18 cellular contexts compared by ENCODE assay signal in genomic region chr19:49781394-49781793, GRCh38. TPM values are rescaled to one million over a fixed set of nuclear protein-coding genes. Genes with fewer than 3 reads are reported as not detected.
DNase-seq lines count a peak whose midpoint lies in the region; ATAC-seq lines count a peak whose summit lies in the region.
"Had no signal": no experiment of that assay in that cellular context is flagged by ENCODE, and none has a peak within 500 bp of the region (broad histone marks: within the 10 kb centered on the region; RNA-seq: fewer than 3 reads in every experiment).

No MANE protein-coding gene starts in this region.

- intact Hi-C loops in left ventricle myocardium superior (cut with micrococcal nuclease) (no loop called here), Right ventricle myocardium inferior (cut with DNase I) (no loop called here), aorta (cut with DNase I) (no loop called here)

- no peaks in the 10 kb centered on the region for H3K9me3 Mint-ChIP-seq in activated naive CD8-positive, alpha-beta T cell treated with anti-CD3 and anti-CD28 coated beads, Interleukin-2, amount 50 U/mL, for 24 hours
- no peaks in the 10 kb centered on the region for H3K9me3 Mint-ChIP-seq in memory B cell
- H3K9me3 Mint-ChIP-seq: activated naive CD4-positive, alpha-beta T cell treated with anti-CD3 and anti-CD28 coated beads, Interleukin-2, amount 10 ng/mL, durations not matched to agents 7 days and 5 days had no signal

- peaks cover 7% of the 10 kb centered on the region for H3K4me1 Mint-ChIP-seq in activated naive CD8-positive, alpha-beta T cell treated with anti-CD3 and anti-CD28 coated beads, Interleukin-2, amount 50 U/mL, for 24 hours
- peaks cover 24% of the 10 kb centered on the region for H3K4me1 Mint-ChIP-seq in memory B cell

- H3K36me3 Mint-ChIP-seq in activated naive CD8-positive, alpha-beta T cell treated with anti-CD3 and anti-CD28 coated beads, Interleukin-2, amount 50 U/mL, for 24 hours (ENCODE audit: low read depth) = peaks cover 19% of the 10 kb centered on the region
- peaks cover 27% of the 10 kb centered on the region for H3K36me3 Mint-ChIP-seq in memory B cell

- DNase-seq in left ventricle myocardium superior = no peak
- DNase-seq in Right ventricle myocardium inferior (ENCODE audit: missing footprints) = no peak
- no peak for DNase-seq in activated naive CD8-positive, alpha-beta T cell treated with anti-CD3 and anti-CD28 coated beads, Interleukin-2, amount 50 U/mL, for 24 hours
- no peak for DNase-seq in memory B cell (ENCODE audit: low spot score in 2 of 2)
- no peak for DNase-seq in aorta
- no peak for DNase-seq in HuH-7 (ENCODE audit: low spot score)
- DNase-seq in SK-N-DZ (ENCODE audit: low spot score) = no peak
- no peak for DNase-seq in SJCRH30
- DNase-seq: activated CD4-positive, alpha-beta T cell treated with anti-CD3 and anti-CD28 coated beads for 1 hour; activated naive CD4-positive, alpha-beta T cell treated with anti-CD3 and anti-CD28 coated beads, Interleukin-2, amount 10 ng/mL, durations not matched to agents 7 days and 5 days; EL; mammary epithelial cell; NCI-H1694; NCI-H345; retina; uterus had no signal

- H3K4me3 ChIP-seq in aorta (ENCODE audit: low read length in 2 of 2) (no peak overlapping the region), SJCRH30 (no peak overlapping the region)
- H3K4me3 ChIP-seq: esophagus muscularis mucosa, SJSA1, uterus had no signal

- H3K4me1 ChIP-seq in aorta (ENCODE audit: control insufficient read depth in 1 of 2, insufficient read depth in 2 of 2, low read length in 2 of 2) (no peaks in the 10 kb centered on the region), SJCRH30 (no peaks in the 10 kb centered on the region; the same call in 1 of the 2 replicates)
- H3K4me1 ChIP-seq: SJSA1 had no signal

- H3K27me3 Mint-ChIP-seq in activated naive CD8-positive, alpha-beta T cell treated with anti-CD3 and anti-CD28 coated beads, Interleukin-2, amount 50 U/mL, for 24 hours = no peaks in the 10 kb centered on the region
- no peaks in the 10 kb centered on the region for H3K27me3 Mint-ChIP-seq in memory B cell
- H3K27me3 Mint-ChIP-seq: activated naive CD4-positive, alpha-beta T cell treated with anti-CD3 and anti-CD28 coated beads, Interleukin-2, amount 10 ng/mL, durations not matched to agents 7 days and 5 days had no signal

- H3K36me3 ChIP-seq in aorta (ENCODE audit: control insufficient read depth in 1 of 2, insufficient read depth in 2 of 2, low read length in 1 of 2) (peaks cover 0 to 10% of the 10 kb centered on the region in 2 donors), SJCRH30 (peaks cover 10% of the 10 kb centered on the region)
- H3K36me3 ChIP-seq: uterus had no signal

- no peaks in the 10 kb centered on the region for H3K9me3 ChIP-seq in aorta (ENCODE audit: control insufficient read depth, low read length)
- no peaks in the 10 kb centered on the region for H3K9me3 ChIP-seq in SJCRH30 (replicated peaks)
- H3K9me3 ChIP-seq: esophagus muscularis mucosa, SJSA1, uterus had no signal

- H3K27ac ChIP-seq in aorta (ENCODE audit: low read depth in 1 of 2, low read length in 2 of 2) (no peak overlapping the region), SJCRH30 (no peak overlapping the region)
- H3K27ac ChIP-seq: esophagus muscularis mucosa, SJSA1, uterus had no signal

- H3K27me3 ChIP-seq in aorta (ENCODE audit: control insufficient read depth in 1 of 2, insufficient read depth in 2 of 2, low read length in 1 of 2) (no peaks in the 10 kb centered on the region), SJCRH30 (no peaks in the 10 kb centered on the region)
- H3K27me3 ChIP-seq: esophagus muscularis mucosa, SJSA1, uterus had no signal

- H3K27ac Mint-ChIP-seq in activated naive CD8-positive, alpha-beta T cell treated with anti-CD3 and anti-CD28 coated beads, Interleukin-2, amount 50 U/mL, for 24 hours = no peak overlapping the region
- peak overlapping the region; percentile 80 for H3K27ac Mint-ChIP-seq in memory B cell

- no peak overlapping the region for H3K4me3 Mint-ChIP-seq in activated naive CD8-positive, alpha-beta T cell treated with anti-CD3 and anti-CD28 coated beads, Interleukin-2, amount 50 U/mL, for 24 hours
- no peak overlapping the region for H3K4me3 Mint-ChIP-seq in memory B cell
- H3K4me3 Mint-ChIP-seq: activated naive CD4-positive, alpha-beta T cell treated with anti-CD3 and anti-CD28 coated beads, Interleukin-2, amount 10 ng/mL, durations not matched to agents 7 days and 5 days had no signal

- ATAC-seq in left ventricle myocardium superior = peak; percentile 24
- no peak for ATAC-seq in Right ventricle myocardium inferior
- peak; percentile 28 for ATAC-seq in activated naive CD8-positive, alpha-beta T cell treated with anti-CD3 and anti-CD28 coated beads, Interleukin-2, amount 50 U/mL, for 24 hours
- no peak for ATAC-seq in memory B cell (ENCODE audit: low read depth)
- peak; percentile 36 for ATAC-seq in aorta (ENCODE audit: low FRiP score)

- 91 to 93% methylated on average over 6 to 7 of the region's 7 CpGs for WGBS in aorta, 2 donors

RNA-seq across cellular contexts. Expression of gene AP2A1, which starts 14.6 kb away (rescaled TPM):
- 73.1 TPM for total RNA-seq in left ventricle myocardium superior
- total RNA-seq in Right ventricle myocardium inferior = 76.4 TPM
- total RNA-seq in aorta = 10 to 100 TPM; 71.3 to 77.5 TPM
- 10 to 100 TPM; 19.9 to 63.1 TPM for polyA plus RNA-seq in aorta
- polyA plus RNA-seq in SK-N-DZ (2014; cell fraction: cytosol; rRNA removed) = 27.7 and 32.5 TPM in 2 replicates
- polyA plus RNA-seq in SK-N-DZ (2014; cell fraction: nucleus; rRNA removed) = 25.9 and 42.0 TPM in 2 replicates
- 66.5 and 68.8 TPM in 2 replicates for total RNA-seq in SJCRH30 (2014; rRNA removed; shearing (Covaris generic))

RNA-seq across cellular contexts. Expression of gene TSKS, which starts 18.3 kb away (rescaled TPM):
- total RNA-seq in left ventricle myocardium superior = 0.72 TPM
- 0.57 TPM for total RNA-seq in Right ventricle myocardium inferior
- 1 to 10 TPM in 1 of 2 donors, under 1 TPM in 1; 0.42 to 2.6 TPM for total RNA-seq in aorta
- polyA plus RNA-seq in aorta = under 1 TPM in 1 of 2 donors, not detected in 1; 0.38 TPM
- polyA plus RNA-seq in SK-N-DZ (2014; cell fraction: cytosol; rRNA removed) = 0.39 and 0.68 TPM in 2 replicates
- 0.49 and 0.70 TPM in 2 replicates for polyA plus RNA-seq in SK-N-DZ (2014; cell fraction: nucleus; rRNA removed)
- not detected in 2 replicates for total RNA-seq in SJCRH30 (2014; rRNA removed; shearing (Covaris generic))
- total RNA-seq: mammary epithelial cell, SJSA1 had no signal
- polyA plus RNA-seq: mammary epithelial cell had no signal

RNA-seq across cellular contexts. Expression of gene FUZ, which starts 31.7 kb away (rescaled TPM):
- total RNA-seq in left ventricle myocardium superior = 19.1 TPM
- total RNA-seq in Right ventricle myocardium inferior = 21.0 TPM
- total RNA-seq in aorta = 10 to 100 TPM in 1 of 2 donors, 1 to 10 TPM in 1; 9.3 to 18.1 TPM
- 10 to 100 TPM; 11.5 to 27.8 TPM for polyA plus RNA-seq in aorta
- polyA plus RNA-seq in SK-N-DZ (2014; cell fraction: cytosol; rRNA removed) = 52.2 and 65.5 TPM in 2 replicates
- 56.1 and 64.4 TPM in 2 replicates for polyA plus RNA-seq in SK-N-DZ (2014; cell fraction: nucleus; rRNA removed)
- 27.6 and 27.9 TPM in 2 replicates for total RNA-seq in SJCRH30 (2014; rRNA removed; shearing (Covaris generic))

RNA-seq across cellular contexts. Expression of gene MED25, which starts 36.7 kb away (rescaled TPM):
- total RNA-seq in left ventricle myocardium superior = 68.5 TPM
- 70.4 TPM for total RNA-seq in Right ventricle myocardium inferior
- total RNA-seq in aorta = 10 to 100 TPM; 27.2 to 40.3 TPM
- polyA plus RNA-seq in aorta = 10 to 100 TPM; 18.3 to 52.8 TPM
- polyA plus RNA-seq in SK-N-DZ (2014; cell fraction: cytosol; rRNA removed) = 26.0 and 26.1 TPM in 2 replicates
- 41.8 and 47.5 TPM in 2 replicates for polyA plus RNA-seq in SK-N-DZ (2014; cell fraction: nucleus; rRNA removed)
- 22.2 and 27.4 TPM in 2 replicates for total RNA-seq in SJCRH30 (2014; rRNA removed; shearing (Covaris generic))

Comparison
In these comparisons a context has a peak if more than half of its experiments do, and no peak if none do; other contexts are left out.
1. ATAC-seq: peak in left ventricle myocardium superior (single experiment), activated naive CD8-positive, alpha-beta T cell treated with anti-CD3 and anti-CD28 coated beads, Interleukin-2, amount 50 U/mL, for 24 hours (single experiment) and aorta (single experiment); none in Right ventricle myocardium inferior (single experiment) and memory B cell (single experiment).